ENCODE assay signal across 35 cellular contexts in the genomic region with DNA sequence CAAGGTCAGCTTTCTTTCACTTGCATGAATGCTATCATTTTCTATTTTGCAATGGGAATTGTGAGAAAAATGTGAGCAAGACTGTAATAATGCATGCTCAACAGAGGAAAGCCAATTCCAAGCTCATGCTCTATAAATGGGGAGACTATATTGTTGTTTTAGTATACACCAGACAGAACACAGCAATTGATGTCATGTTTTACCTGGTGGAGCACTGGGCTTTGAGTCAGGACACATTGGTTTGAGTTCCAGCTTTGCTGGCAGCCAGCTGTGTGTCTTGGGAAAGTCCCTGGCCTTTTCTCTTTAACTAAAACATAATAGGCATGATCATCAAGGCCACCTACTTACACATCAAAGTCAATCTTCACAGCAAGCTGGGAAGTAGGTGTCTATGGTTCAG.
"Had no signal": no experiment of that assay in that cellular context is flagged by ENCODE, and none has a peak within 500 bp of the region (broad histone marks: within the 10 kb centered on the region; RNA-seq: fewer than 3 reads in every experiment).

No MANE protein-coding gene starts in this region.

- H3K27me3 ChIP-seq: MG63 had no signal

- H3K4me2 ChIP-seq: KMS-11 had no signal

- H3K36me3 ChIP-seq: MG63 had no signal

- DNase-seq: Karpas-422, Kasumi-1, MG63, MM.1S, MV-4-11, NCI-H1048, NCI-H1092, NCI-H1092 treated with DMSO at 0.1 percent for 48 hours, NCI-H1105, NCI-H1105 treated with DMSO at 0.1 percent for 48 hours, NCI-H1417, NCI-H1417 treated with DMSO at 0.1 percent for 48 hours, NCI-H1436, NCI-H1436 treated with DMSO at 0.1 percent for 48 hours, NCI-H146, NCI-H1694, NCI-H1694 treated with DMSO at 0.1 percent for 48 hours, NCI-H187 treated with DMSO at 0.1 percent for 48 hours, NCI-H1930, NCI-H2029, NCI-H2029 treated with DMSO at 0.1 percent for 48 hours, NCI-H2081, NCI-H2081 treated with DMSO at 0.1 percent for 48 hours, NCI-H2107, NCI-H2171, NCI-H2171 treated with DMSO at 0.1 percent for 48 hours, NCI-H2227 treated with DMSO at 0.1 percent for 48 hours, NCI-H226, NCI-H345, NCI-H446, NCI-H446 treated with DMSO at 0.1 percent for 48 hours, NCI-H510A, NCI-H510A treated with DMSO at 0.1 percent for 48 hours, NCI-H524 had no signal

- H3K4me3 ChIP-seq: MG63 had no signal

- H3K27ac ChIP-seq: KMS-11 had no signal

- H3K9ac ChIP-seq: KMS-11 had no signal

- H3K9me3 ChIP-seq: MG63 had no signal
